Comparison of ENCODE assay signal across 9 cellular contexts in the genomic region with DNA sequence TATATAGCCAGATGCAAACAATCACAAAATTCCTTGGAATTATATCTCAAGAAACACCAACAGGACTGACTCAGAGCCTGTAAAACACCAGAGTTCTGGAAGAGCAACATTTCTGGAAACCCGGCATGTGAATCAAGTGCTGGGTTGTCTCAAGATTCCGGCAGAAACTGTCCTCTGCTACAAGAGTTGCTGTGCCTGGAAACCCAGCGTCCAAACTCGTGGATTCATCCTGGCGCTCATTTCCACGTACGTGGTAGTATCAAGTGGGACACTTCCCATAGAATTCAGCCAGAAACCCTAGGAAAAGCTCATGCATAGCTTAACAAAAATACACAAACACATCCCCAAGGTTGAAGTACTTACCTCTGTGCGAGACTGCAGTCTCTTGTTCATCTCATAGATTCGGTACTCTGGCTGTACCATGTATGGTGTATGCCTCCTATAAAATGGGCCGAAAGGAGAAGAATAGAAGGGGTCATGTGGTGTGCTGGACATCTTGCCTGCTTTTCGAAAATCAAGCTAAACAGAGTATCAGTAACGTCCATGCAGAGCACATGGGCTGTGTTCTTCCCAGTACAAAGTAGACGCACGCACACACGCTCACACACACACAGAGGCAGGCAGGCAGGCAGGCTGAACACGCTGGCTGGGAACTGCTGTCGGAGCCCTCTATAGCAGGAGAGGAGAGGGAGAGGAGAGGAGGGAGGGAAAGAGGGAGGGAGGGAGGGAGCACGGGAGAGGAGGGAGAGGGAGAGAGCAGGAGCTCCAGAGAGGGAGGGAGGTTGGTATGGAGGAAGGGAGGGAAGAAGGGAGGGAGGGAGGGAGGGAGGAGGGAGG. TPM values are rescaled to one million over a fixed set of nuclear protein-coding genes. Genes with fewer than 3 reads are reported as not detected.
DNase-seq lines count a peak whose midpoint lies in the region; TF ChIP-seq lines count a peak whose summit lies in the region.
"Had no signal": no experiment of that assay in that cellular context is flagged by ENCODE, and none has a peak within 500 bp of the region (broad histone marks: within the 10 kb centered on the region; RNA-seq: fewer than 3 reads in every experiment).

A gene (minus strand): TSS at position 655 of the 837 bp plus-strand sequence.

- in situ Hi-C loops in ACHN (cut with HindIII; ENCODE audit: low pct_ligation_motif_present, low pct_unique_long_range_greater_than_20kb, low sequenced_read_pairs), result no loop called here

- no peaks in the 10 kb centered on the region for H3K36me3 Mint-ChIP-seq in progenitor cell of endocrine pancreas (ENCODE audit: insufficient read depth)

- H3K9me3 Mint-ChIP-seq in progenitor cell of endocrine pancreas (ENCODE audit: low read depth), result no peaks in the 10 kb centered on the region

- H3K4me3 Mint-ChIP-seq in progenitor cell of endocrine pancreas (ENCODE audit: low read depth), result peak within 1 kb of the TSS; percentile 55

- H3K27ac Mint-ChIP-seq in progenitor cell of endocrine pancreas, result no peak within 1 kb of the TSS

- peak within 1 kb of the TSS; percentile 56 for H3K27ac ChIP-seq in angular gyrus (ENCODE audit: low read depth, low read length)

- peaks cover 43% of the 10 kb centered on the region for H3K27me3 Mint-ChIP-seq in progenitor cell of endocrine pancreas

- peaks cover 5% of the 10 kb centered on the region for H3K4me1 Mint-ChIP-seq in progenitor cell of endocrine pancreas (ENCODE audit: low read depth)

- peak; percentile 81 for DNase-seq in ELF-1 (ENCODE audit: low read depth, low spot score)
- DNase-seq in hippocampal formation (lab: John Stamatoyannopoulos, UW), result peak; percentile 54 to 66
- no peak for DNase-seq in progenitor cell of endocrine pancreas (ENCODE audit: low spot score, unreplicated experiment)
- no peak for DNase-seq in SIG-M5 treated with dmso at 0.1 percent for 504 hours (lab: John Stamatoyannopoulos, UW; ENCODE audit: unreplicated experiment)
- no peak for DNase-seq in ACHN
- no peak for DNase-seq in NCI-H1694 treated with DMSO at 0.1 percent for 48 hours (lab: John Stamatoyannopoulos, UW)
- no peak for DNase-seq in effector CD8-positive, alpha-beta T cell (lab: John Stamatoyannopoulos, UW)
- DNase-seq: activated CD8-positive, alpha-beta memory T cell treated with anti-CD3 and anti-CD28 coated beads, Interleukin-2, amount 50 U/mL, for 4 hours had no signal

- TF ChIP-seq CTCF in progenitor cell of endocrine pancreas (IDR thresholded peaks at IDR 0.05; ENCODE audit: unreplicated experiment), result no peak

RNA-seq across cellular contexts. Expression of the gene that starts here (rescaled TPM):
- 0.82 TPM in 1 of 2 replicates, not detected in the other for total RNA-seq in progenitor cell of endocrine pancreas

Comparison
In these comparisons a context has a peak if more than half of its experiments do, and no peak if none do; other contexts are left out.
1. DNase-seq: peak in ELF-1 (single experiment) and hippocampal formation (2 of 2); none in progenitor cell of endocrine pancreas (single experiment), SIG-M5 treated with dmso at 0.1 percent for 504 hours (single experiment), ACHN (single experiment), NCI-H1694 treated with DMSO at 0.1 percent for 48 hours (single experiment) and effector CD8-positive, alpha-beta T cell (single experiment).